Comparison of ENCODE assay signal across 30 cellular contexts in genomic region chr13:22154041-22154440, GRCh38.
"Had no signal": no experiment of that assay in that cellular context is flagged by ENCODE, and none has a peak within 500 bp of the region (broad histone marks: within the 10 kb centered on the region; RNA-seq: fewer than 3 reads in every experiment).

No MANE protein-coding gene starts in this region.

- H3K27ac Mint-ChIP-seq: activated CD4-positive, alpha-beta memory T cell treated with anti-CD3 and anti-CD28 coated beads for 36 hours; activated CD4-positive, alpha-beta T cell treated with anti-CD3 and anti-CD28 coated beads for 36 hours; activated CD4-positive, alpha-beta T cell treated with anti-CD3 and anti-CD28 coated beads, Interleukin-2, amount 10 ng/mL, durations not matched to agents 24 days and 14 days; activated CD8-positive, alpha-beta memory T cell treated with anti-CD3 and anti-CD28 coated beads, Interleukin-2, amount 10 ng/mL, durations not matched to agents 7 days and 5 days; activated CD8-positive, alpha-beta T cell treated with anti-CD3 and anti-CD28 coated beads, Interleukin-2, amount 10 ng/mL, durations not matched to agents 7 days and 5 days; activated naive CD4-positive, alpha-beta T cell treated with anti-CD3 and anti-CD28 coated beads for 36 hours; activated naive CD4-positive, alpha-beta T cell treated with anti-CD3 and anti-CD28 coated beads, Interleukin-2, amount 50 U/mL, for 24 hours; activated naive CD8-positive, alpha-beta T cell treated with anti-CD3 and anti-CD28 coated beads for 36 hours; activated naive CD8-positive, alpha-beta T cell treated with anti-CD3 and anti-CD28 coated beads, Interleukin-2, amount 50 U/mL, for 24 hours; activated T-helper 1 cell treated with anti-CD3 and anti-CD28 coated beads, Interleukin-12 subunit alpha, Interleukin-12 subunit beta, Interleukin-2, Interleukin-4 antibody, amounts not matched to agents 30 ng/mL and 10 ng/mL and 1 ng/mL, durations not matched to agents 14 hours and 24 hours and 36 hours; activated T-helper 2 cell treated with anti-CD3 and anti-CD28 coated beads, Interferon-gamma antibody, Interleukin-2, Interleukin-4, amounts not matched to agents 10 μg/mL and 5 μg/mL and 100 μg/mL, durations not matched to agents 14 hours and 24 hours and 36 hours had no signal

- H3K4me1 Mint-ChIP-seq: activated CD4-positive, alpha-beta T cell treated with anti-CD3 and anti-CD28 coated beads for 36 hours; activated CD4-positive, alpha-beta T cell treated with anti-CD3 and anti-CD28 coated beads, Interleukin-2, amount 10 ng/mL, durations not matched to agents 24 days and 14 days; activated CD8-positive, alpha-beta memory T cell treated with anti-CD3 and anti-CD28 coated beads, Interleukin-2, amount 10 ng/mL, durations not matched to agents 7 days and 5 days; activated naive CD4-positive, alpha-beta T cell treated with anti-CD3 and anti-CD28 coated beads, Interleukin-2, amount 50 U/mL, for 24 hours had no signal

- H3K9me3 ChIP-seq: adrenal gland, body of pancreas, esophagus muscularis mucosa, gastrocnemius medialis, heart left ventricle had no signal

- ATAC-seq: activated CD4-positive, alpha-beta T cell treated with anti-CD3 and anti-CD28 coated beads for 36 hours; activated CD8-positive, alpha-beta memory T cell treated with anti-CD3 and anti-CD28 coated beads, Interleukin-2, amount 10 ng/mL, durations not matched to agents 7 days and 5 days; activated CD8-positive, alpha-beta T cell treated with anti-CD3 and anti-CD28 coated beads, Interleukin-2, amount 10 ng/mL, durations not matched to agents 7 days and 5 days; activated naive CD8-positive, alpha-beta T cell treated with anti-CD3 and anti-CD28 coated beads, Interleukin-2, amount 50 U/mL, for 24 hours; body of pancreas; foreskin keratinocyte; gastrocnemius medialis; heart left ventricle had no signal

- H3K27ac ChIP-seq: adrenal gland, body of pancreas, esophagus muscularis mucosa, foreskin keratinocyte, gastrocnemius medialis, heart left ventricle had no signal

- H3K27me3 Mint-ChIP-seq: activated CD4-positive, alpha-beta memory T cell treated with anti-CD3 and anti-CD28 coated beads for 36 hours; activated CD8-positive, alpha-beta memory T cell treated with anti-CD3 and anti-CD28 coated beads, Interleukin-2, amount 10 ng/mL, durations not matched to agents 7 days and 5 days; activated naive CD4-positive, alpha-beta T cell treated with anti-CD3 and anti-CD28 coated beads, Interleukin-2, amount 50 U/mL, for 24 hours; activated naive CD8-positive, alpha-beta T cell treated with anti-CD3 and anti-CD28 coated beads for 36 hours had no signal

- H3K4me1 ChIP-seq: adrenal gland, body of pancreas, esophagus muscularis mucosa, foreskin keratinocyte, gastrocnemius medialis, heart left ventricle had no signal

- H3K27me3 ChIP-seq: adrenal gland, body of pancreas, foreskin keratinocyte, gastrocnemius medialis, heart left ventricle had no signal

- H3K9me3 Mint-ChIP-seq: activated CD4-positive, alpha-beta memory T cell treated with anti-CD3 and anti-CD28 coated beads for 36 hours; activated CD4-positive, alpha-beta T cell treated with anti-CD3 and anti-CD28 coated beads, Interleukin-2, amount 10 ng/mL, durations not matched to agents 24 days and 14 days; activated naive CD4-positive, alpha-beta T cell treated with anti-CD3 and anti-CD28 coated beads for 36 hours; activated naive CD4-positive, alpha-beta T cell treated with anti-CD3 and anti-CD28 coated beads, Interleukin-2, amount 50 U/mL, for 24 hours; activated naive CD8-positive, alpha-beta T cell treated with anti-CD3 and anti-CD28 coated beads, Interleukin-2, amount 50 U/mL, for 24 hours; activated T-helper 2 cell treated with anti-CD3 and anti-CD28 coated beads, Interferon-gamma antibody, Interleukin-2, Interleukin-4, amounts not matched to agents 10 μg/mL and 5 μg/mL and 100 μg/mL, durations not matched to agents 14 hours and 24 hours and 36 hours had no signal

- DNase-seq: activated CD4-positive, alpha-beta memory T cell treated with anti-CD3 and anti-CD28 coated beads for 36 hours; activated CD4-positive, alpha-beta T cell treated with anti-CD3 and anti-CD28 coated beads for 36 hours; activated CD4-positive, alpha-beta T cell treated with anti-CD3 and anti-CD28 coated beads, Interleukin-2, amount 10 ng/mL, durations not matched to agents 24 days and 14 days; activated CD4-positive, CD25-positive, alpha-beta regulatory T cell; activated CD4-positive, CD25-positive, alpha-beta regulatory T cell treated with anti-CD3 and anti-CD28 coated beads, Interleukin-2, amount 50 U/mL, for 72 hours; activated CD8-positive, alpha-beta memory T cell treated with anti-CD3 and anti-CD28 coated beads, Interleukin-2, amount 10 ng/mL, durations not matched to agents 7 days and 5 days; activated CD8-positive, alpha-beta memory T cell treated with anti-CD3 and anti-CD28 coated beads, Interleukin-2, amount 50 U/mL, for 4 hours; activated CD8-positive, alpha-beta T cell treated with anti-CD3 and anti-CD28 coated beads, Interleukin-2, amount 10 ng/mL, durations not matched to agents 7 days and 5 days; activated effector memory CD4-positive, alpha-beta T cell treated with anti-CD3 and anti-CD28 coated beads, Interleukin-2, amount 50 U/mL, for 16 hours; activated naive CD4-positive, alpha-beta T cell treated with anti-CD3 and anti-CD28 coated beads for 36 hours; activated naive CD8-positive, alpha-beta T cell treated with anti-CD3 and anti-CD28 coated beads for 36 hours; activated naive CD8-positive, alpha-beta T cell treated with anti-CD3 and anti-CD28 coated beads, Interleukin-2, amount 50 U/mL, for 24 hours; activated T-cell treated with anti-CD3 and anti-CD28 coated beads, Interleukin-2, amount 50 U/mL, for 1 hour; activated T-cell treated with anti-CD3 and anti-CD28 coated beads, Interleukin-2, amount 50 U/mL, for 48 hours; adrenal gland; amygdala; aorta; body of pancreas; caudate nucleus; effector memory CD4-positive, alpha-beta T cell; erythroblast; foreskin keratinocyte; gastrocnemius medialis; glutamatergic neuron; heart left ventricle; T-helper 2 cell had no signal

- H3K4me3 Mint-ChIP-seq: activated CD4-positive, alpha-beta memory T cell treated with anti-CD3 and anti-CD28 coated beads for 36 hours; activated CD4-positive, alpha-beta T cell treated with anti-CD3 and anti-CD28 coated beads for 36 hours; activated CD4-positive, alpha-beta T cell treated with anti-CD3 and anti-CD28 coated beads, Interleukin-2, amount 10 ng/mL, durations not matched to agents 24 days and 14 days; activated CD8-positive, alpha-beta memory T cell treated with anti-CD3 and anti-CD28 coated beads, Interleukin-2, amount 10 ng/mL, durations not matched to agents 7 days and 5 days; activated CD8-positive, alpha-beta T cell treated with anti-CD3 and anti-CD28 coated beads, Interleukin-2, amount 10 ng/mL, durations not matched to agents 7 days and 5 days; activated naive CD4-positive, alpha-beta T cell treated with anti-CD3 and anti-CD28 coated beads for 36 hours; activated naive CD4-positive, alpha-beta T cell treated with anti-CD3 and anti-CD28 coated beads, Interleukin-2, amount 50 U/mL, for 24 hours; activated naive CD8-positive, alpha-beta T cell treated with anti-CD3 and anti-CD28 coated beads for 36 hours; activated naive CD8-positive, alpha-beta T cell treated with anti-CD3 and anti-CD28 coated beads, Interleukin-2, amount 50 U/mL, for 24 hours; activated T-helper 1 cell treated with anti-CD3 and anti-CD28 coated beads, Interleukin-12 subunit alpha, Interleukin-12 subunit beta, Interleukin-2, Interleukin-4 antibody, amounts not matched to agents 30 ng/mL and 10 ng/mL and 1 ng/mL, durations not matched to agents 14 hours and 24 hours and 36 hours had no signal

- H3K4me3 ChIP-seq: adrenal gland, body of pancreas, esophagus muscularis mucosa, gastrocnemius medialis, heart left ventricle had no signal

- H3K36me3 ChIP-seq: adrenal gland, esophagus muscularis mucosa, gastrocnemius medialis, heart left ventricle had no signal
